In the genomic region with DNA sequence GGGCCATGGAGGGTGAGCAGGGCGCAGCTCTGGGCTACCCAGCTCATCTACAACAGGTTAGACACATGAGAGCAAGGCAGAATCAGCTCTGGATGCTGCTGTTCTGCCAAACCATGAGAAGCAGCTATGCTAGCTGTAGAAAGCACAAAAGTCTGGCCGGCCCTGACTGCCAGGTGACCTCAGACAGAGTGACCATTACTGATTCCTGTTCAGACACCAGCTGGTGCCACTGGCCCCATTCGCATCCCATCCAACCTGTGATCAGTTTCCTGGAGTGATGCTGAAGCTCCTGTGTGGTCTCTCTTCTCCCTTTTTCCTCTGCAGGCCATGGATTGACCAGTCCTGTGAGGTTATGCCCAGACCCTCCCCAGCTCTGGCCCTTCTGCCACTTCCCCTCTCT, we compare ENCODE assay signal across 22 cellular contexts. TPM values are rescaled to one million over a fixed set of nuclear protein-coding genes. Genes with fewer than 3 reads are reported as not detected.
DNase-seq lines count a peak whose midpoint lies in the region; ATAC-seq, FAIRE-seq and TF ChIP-seq lines count a peak whose summit lies in the region.
"Had no signal": no experiment of that assay in that cellular context is flagged by ENCODE, and none has a peak within 500 bp of the region (broad histone marks: within the 10 kb centered on the region; RNA-seq: fewer than 3 reads in every experiment).

No MANE protein-coding gene starts in this region.

- POLR2A ChIA-PET in activated CD4-positive, alpha-beta memory T cell treated with anti-CD3 and anti-CD28 coated beads for 36 hours (lab: Charles Lee) = no interaction called here
- POLR2A ChIA-PET in activated CD4-positive, alpha-beta memory T cell treated with anti-CD3 and anti-CD28 coated beads, Interleukin-2, amount 10 ng/mL, durations not matched to agents 7 days and 5 days (lab: Charles Lee) = interaction anchor here (2.0 kb wide), 1 partner anchor 51 kb away, joined by 5 read pairs; no protein-coding TSS in a partner anchor

- H2AFZ ChIP-seq in neural progenitor cell (replicated peaks) = no peak overlapping the region

- H3K9me3 Mint-ChIP-seq in activated CD4-positive, alpha-beta memory T cell treated with anti-CD3 and anti-CD28 coated beads for 36 hours = no peaks in the 10 kb centered on the region
- no peaks in the 10 kb centered on the region for H3K9me3 Mint-ChIP-seq in activated CD4-positive, alpha-beta memory T cell treated with anti-CD3 and anti-CD28 coated beads, Interleukin-2, amount 10 ng/mL, durations not matched to agents 7 days and 5 days
- no peaks in the 10 kb centered on the region for H3K9me3 Mint-ChIP-seq in neural progenitor cell
- no peaks in the 10 kb centered on the region for H3K9me3 Mint-ChIP-seq in stimulated activated memory B cell treated with anti-CD40 and anti-IgM and Interleukin-4, amounts not matched to agents 10 μg/mL and 1 μg/mL and 100 μg/mL, for 72 hours

- no peaks in the 10 kb centered on the region for H3K36me3 Mint-ChIP-seq in activated CD4-positive, alpha-beta memory T cell treated with anti-CD3 and anti-CD28 coated beads for 36 hours
- H3K36me3 Mint-ChIP-seq in activated CD4-positive, alpha-beta memory T cell treated with anti-CD3 and anti-CD28 coated beads, Interleukin-2, amount 10 ng/mL, durations not matched to agents 7 days and 5 days (ENCODE audit: low read depth) = peaks cover 16% of the 10 kb centered on the region
- peaks cover 3% of the 10 kb centered on the region for H3K36me3 Mint-ChIP-seq in neural progenitor cell
- no peaks in the 10 kb centered on the region for H3K36me3 Mint-ChIP-seq in stimulated activated memory B cell treated with anti-CD40 and anti-IgM and Interleukin-4, amounts not matched to agents 10 μg/mL and 1 μg/mL and 100 μg/mL, for 72 hours

- intact Hi-C loops in activated CD4-positive, alpha-beta memory T cell treated with anti-CD3 and anti-CD28 coated beads for 36 hours (cut with micrococcal nuclease) = no loop called here
- intact Hi-C loops in heart left ventricle (cut with DNase I) = no loop called here

- TF ChIP-seq POLR2A in heart left ventricle (IDR thresholded peaks at IDR 0.05) = no peak

- DNase-seq in activated CD4-positive, alpha-beta memory T cell treated with anti-CD3 and anti-CD28 coated beads for 36 hours = no peak
- DNase-seq in activated CD4-positive, alpha-beta memory T cell treated with anti-CD3 and anti-CD28 coated beads, Interleukin-2, amount 10 ng/mL, durations not matched to agents 7 days and 5 days = no peak
- DNase-seq in HTR-8/SVneo (ENCODE audit: insufficient read length, low spot score) = no peak
- DNase-seq in heart left ventricle = no peak
- DNase-seq in neural progenitor cell (ENCODE audit: low spot score) = no peak
- DNase-seq in urothelium cell line (ENCODE audit: low spot score) = no peak
- DNase-seq: activated CD4-positive, alpha-beta T cell treated with anti-CD3 and anti-CD28 coated beads, Interleukin-2, amount 10 ng/mL, durations not matched to agents 7 days and 5 days; activated naive CD4-positive, alpha-beta T cell treated with anti-CD3 and anti-CD28 coated beads, Interleukin-2, amount 50 U/mL, for 16 hours; Caco-2; cerebellar nuclear complex; DND-41; mammary epithelial cell; NCI-H2029; NK-92 treated with Interleukin-12 subunit alpha and Interleukin-12 subunit beta, amount 100 ng/mL, for 24 hours; stomach had no signal

- H3K4me3 Mint-ChIP-seq in activated CD4-positive, alpha-beta memory T cell treated with anti-CD3 and anti-CD28 coated beads for 36 hours = no peak overlapping the region
- H3K4me3 Mint-ChIP-seq in activated CD4-positive, alpha-beta memory T cell treated with anti-CD3 and anti-CD28 coated beads, Interleukin-2, amount 10 ng/mL, durations not matched to agents 7 days and 5 days = no peak overlapping the region
- H3K4me3 Mint-ChIP-seq in neural progenitor cell = no peak overlapping the region
- no peak overlapping the region for H3K4me3 Mint-ChIP-seq in stimulated activated memory B cell treated with anti-CD40 and anti-IgM and Interleukin-4, amounts not matched to agents 10 μg/mL and 1 μg/mL and 100 μg/mL, for 72 hours
- H3K4me3 Mint-ChIP-seq: activated CD4-positive, alpha-beta T cell treated with anti-CD3 and anti-CD28 coated beads, Interleukin-2, amount 10 ng/mL, durations not matched to agents 7 days and 5 days; B cell had no signal

- peak overlapping the region; percentile 42 for H3K4me2 ChIP-seq in neural progenitor cell
- H3K4me2 ChIP-seq: A549 had no signal

- H3K27ac ChIP-seq in heart left ventricle (peak overlapping the region in 2 of 12 donors; percentile 8 to 22), neural progenitor cell (no peak overlapping the region)
- H3K27ac ChIP-seq: A549 had no signal

- H4K20me1 ChIP-seq in neural progenitor cell (ENCODE audit: low read depth) = peaks cover 14% of the 10 kb centered on the region

- H3K4me1 Mint-ChIP-seq in activated CD4-positive, alpha-beta memory T cell treated with anti-CD3 and anti-CD28 coated beads for 36 hours (ENCODE audit: low read depth) = peaks cover 49% of the 10 kb centered on the region
- peaks cover 47% of the 10 kb centered on the region for H3K4me1 Mint-ChIP-seq in activated CD4-positive, alpha-beta memory T cell treated with anti-CD3 and anti-CD28 coated beads, Interleukin-2, amount 10 ng/mL, durations not matched to agents 7 days and 5 days
- peaks cover 16% of the 10 kb centered on the region for H3K4me1 Mint-ChIP-seq in neural progenitor cell
- H3K4me1 Mint-ChIP-seq in stimulated activated memory B cell treated with anti-CD40 and anti-IgM and Interleukin-4, amounts not matched to agents 10 μg/mL and 1 μg/mL and 100 μg/mL, for 72 hours = no peaks in the 10 kb centered on the region
- H3K4me1 Mint-ChIP-seq: B cell had no signal

- H3K27me3 Mint-ChIP-seq in activated CD4-positive, alpha-beta memory T cell treated with anti-CD3 and anti-CD28 coated beads for 36 hours = no peaks in the 10 kb centered on the region
- H3K27me3 Mint-ChIP-seq in activated CD4-positive, alpha-beta memory T cell treated with anti-CD3 and anti-CD28 coated beads, Interleukin-2, amount 10 ng/mL, durations not matched to agents 7 days and 5 days = no peaks in the 10 kb centered on the region
- H3K27me3 Mint-ChIP-seq in neural progenitor cell (ENCODE audit: insufficient read depth, low read depth) = no peaks in the 10 kb centered on the region
- peaks cover 17% of the 10 kb centered on the region for H3K27me3 Mint-ChIP-seq in stimulated activated memory B cell treated with anti-CD40 and anti-IgM and Interleukin-4, amounts not matched to agents 10 μg/mL and 1 μg/mL and 100 μg/mL, for 72 hours
- H3K27me3 Mint-ChIP-seq: activated CD4-positive, alpha-beta T cell treated with anti-CD3 and anti-CD28 coated beads, Interleukin-2, amount 10 ng/mL, durations not matched to agents 7 days and 5 days had no signal

- 76 to 87% (median 85%) methylated on average over 3 of the region's 3 CpGs for WGBS in heart left ventricle, 4 donors

- H3F3A ChIP-seq in neural progenitor cell (ENCODE audit: low read depth) = peaks cover 3% of the 10 kb centered on the region

- H3K27ac Mint-ChIP-seq in activated CD4-positive, alpha-beta memory T cell treated with anti-CD3 and anti-CD28 coated beads for 36 hours = peak overlapping the region; percentile 38
- H3K27ac Mint-ChIP-seq in activated CD4-positive, alpha-beta memory T cell treated with anti-CD3 and anti-CD28 coated beads, Interleukin-2, amount 10 ng/mL, durations not matched to agents 7 days and 5 days = no peak overlapping the region
- no peak overlapping the region for H3K27ac Mint-ChIP-seq in neural progenitor cell
- H3K27ac Mint-ChIP-seq in stimulated activated memory B cell treated with anti-CD40 and anti-IgM and Interleukin-4, amounts not matched to agents 10 μg/mL and 1 μg/mL and 100 μg/mL, for 72 hours = no peak overlapping the region
- H3K27ac Mint-ChIP-seq: activated CD4-positive, alpha-beta T cell treated with anti-CD3 and anti-CD28 coated beads, Interleukin-2, amount 10 ng/mL, durations not matched to agents 7 days and 5 days; B cell had no signal

- ATAC-seq in heart left ventricle (peak in 3 of 4 donors; percentile 33 to 38 (median 33)), GM18517 (IDR thresholded peaks at IDR 0.05; ENCODE audit: unreplicated experiment) (no peak)
- ATAC-seq in stimulated activated memory B cell treated with anti-CD40 and anti-IgM and Interleukin-4, amounts not matched to agents 10 μg/mL and 1 μg/mL and 100 μg/mL, for 72 hours = no peak

- H3K9ac ChIP-seq in neural progenitor cell = no peak overlapping the region

- no peaks in the 10 kb centered on the region for H3K9me3 ChIP-seq in heart left ventricle
- H3K9me3 ChIP-seq in neural progenitor cell (ENCODE audit: low read depth) = no peaks in the 10 kb centered on the region
- H3K9me3 ChIP-seq: A549, Caco-2, stomach had no signal

- H3K4me3 ChIP-seq in heart left ventricle (no peak overlapping the region), neural progenitor cell (no peak overlapping the region)
- H3K4me3 ChIP-seq: A549, stomach had no signal

- CTCF ChIA-PET in activated CD4-positive, alpha-beta memory T cell treated with anti-CD3 and anti-CD28 coated beads for 36 hours (lab: Charles Lee) = interaction anchor here (1.2 kb wide), 1 partner anchor 209 kb away, joined by 3 read pairs; no protein-coding TSS in a partner anchor
- CTCF ChIA-PET in activated CD4-positive, alpha-beta memory T cell treated with anti-CD3 and anti-CD28 coated beads, Interleukin-2, amount 10 ng/mL, durations not matched to agents 7 days and 5 days (lab: Charles Lee) = no interaction called here

- FAIRE-seq in HTR-8/SVneo (lab: Jason Lieb, UNC) (peak; percentile 60), urothelium cell line (lab: Jason Lieb, UNC) (no peak)
- FAIRE-seq: A549, astrocyte, frontal cortex, GM12891 had no signal

- peaks cover 0 to 70% (median 42%) of the 10 kb centered on the region in 12 donors for H3K4me1 ChIP-seq in heart left ventricle
- H3K4me1 ChIP-seq in neural progenitor cell = peaks cover 34% of the 10 kb centered on the region

- H3K27me3 ChIP-seq in heart left ventricle (no peaks in the 10 kb centered on the region), neural progenitor cell (no peaks in the 10 kb centered on the region)
- H3K27me3 ChIP-seq: stomach had no signal

- H3K79me2 ChIP-seq in neural progenitor cell (ENCODE audit: low read depth) = peaks cover 65% of the 10 kb centered on the region

- TF ChIP-seq CTCF in heart left ventricle (IDR thresholded peaks at IDR 0.05) (no peak), neural progenitor cell (IDR thresholded peaks at IDR 0.05) (no peak)

- H3K36me3 ChIP-seq in heart left ventricle (no peaks in the 10 kb centered on the region), neural progenitor cell (no peaks in the 10 kb centered on the region)
- H3K36me3 ChIP-seq: stomach had no signal

RNA-seq across cellular contexts. Expression of a gene that starts 14.3 kb away (rescaled TPM):
- total RNA-seq in activated CD4-positive, alpha-beta memory T cell treated with anti-CD3 and anti-CD28 coated beads for 36 hours = 10 to 100 TPM; 37.9 to 40.0 TPM
- total RNA-seq in activated CD4-positive, alpha-beta memory T cell treated with anti-CD3 and anti-CD28 coated beads, Interleukin-2, amount 10 ng/mL, durations not matched to agents 7 days and 5 days = 10 to 100 TPM; 65.5 to 67.5 TPM
- total RNA-seq in heart left ventricle = 100 to 1,000 TPM in 1 of 9 donors, 10 to 100 TPM in 8; 44.2 to 102 (median 61.5) TPM
- polyA plus RNA-seq in heart left ventricle = 10 to 100 TPM; 32.4 to 38.1 TPM
- 70.5 and 101 TPM in 2 replicates for total RNA-seq in neural progenitor cell (ENCODE audit: low replicate concordance)

Comparison
In these comparisons a context has a peak if more than half of its experiments do, and no peak if none do; other contexts are left out.
1. ATAC-seq: peak in heart left ventricle (3 of 4); none in GM18517 (single experiment) and stimulated activated memory B cell treated with anti-CD40 and anti-IgM and Interleukin-4, amounts not matched to agents 10 μg/mL and 1 μg/mL and 100 μg/mL, for 72 hours (single experiment).